8 cellular contexts compared by ENCODE assay signal in genomic region chr9:113807173-113808061, GRCh38.
DNase-seq lines count a peak whose midpoint lies in the region; ATAC-seq and TF ChIP-seq lines count a peak whose summit lies in the region.

No MANE protein-coding gene starts in this region.

- DNase-seq in Calu3 (peak; percentile 56), NOMO-1 (lab: John Stamatoyannopoulos, UW; ENCODE audit: unreplicated experiment in 2 of 2) (peak; percentile 43 to 51), head of caudate nucleus (peak in 39 of 42 donors; percentile 25 to 84 (median 61)), posterior vena cava (ENCODE audit: low spot score) (peak; percentile 52)
- DNase-seq in activated naive CD8-positive, alpha-beta T cell treated with anti-CD3 and anti-CD28 coated beads, Interleukin-2, amount 10 ng/mL, durations not matched to agents 7 days and 5 days, result peak; percentile 37
- DNase-seq in activated T-helper 2 cell treated with anti-CD3 and anti-CD28 coated beads, Interferon-gamma antibody, Interleukin-2, Interleukin-4, amounts not matched to agents 10 μg/mL and 5 μg/mL and 100 μg/mL, durations not matched to agents 14 hours and 24 hours and 36 hours (ENCODE audit: low spot score), result no peak

- BruUV-seq in Calu3 (replicated peaks; lab: Mats Ljungman, UMichigan), result no TSS peak

- POLR2A ChIA-PET in activated naive CD8-positive, alpha-beta T cell treated with anti-CD3 and anti-CD28 coated beads, Interleukin-2, amount 10 ng/mL, durations not matched to agents 7 days and 5 days (lab: Charles Lee), result no interaction called here

- peak; percentile 66 for TF ChIP-seq CTCF in Calu3 (IDR thresholded peaks at IDR 0.05; ENCODE audit: unreplicated experiment)

- peak; percentile 53 for ATAC-seq in HG02642 (IDR thresholded peaks at IDR 0.05; ENCODE audit: poor library complexity, unreplicated experiment)
- no peak for ATAC-seq in activated naive CD8-positive, alpha-beta T cell treated with anti-CD3 and anti-CD28 coated beads, Interleukin-2, amount 10 ng/mL, durations not matched to agents 7 days and 5 days (ENCODE audit: low read depth)
- ATAC-seq in GM21390 (IDR thresholded peaks at IDR 0.05; ENCODE audit: unreplicated experiment), result no peak

- intact Hi-C loops in Calu3 (cut with micrococcal nuclease; ENCODE audit: unreplicated experiment) (loop anchor here (2.0 to 10.0 kb wide), 3 partner anchors 69 to 237 kb away; partner anchors contain the start of gene ZNF618), head of caudate nucleus (cut with DNase I) (loop anchor here (5.0 kb wide), 2 partner anchors 70 to 225 kb away; partner anchors contain the start of gene ZNF618), posterior vena cava (cut with DNase I) (loop anchor here (5.0 kb wide), 2 partner anchors 225 to 550 kb away; no protein-coding TSS in a partner anchor)
- intact Hi-C loops in activated T-helper 2 cell treated with anti-CD3 and anti-CD28 coated beads, Interferon-gamma antibody, Interleukin-2, Interleukin-4, amounts not matched to agents 10 μg/mL and 5 μg/mL and 100 μg/mL, durations not matched to agents 14 hours and 24 hours and 36 hours (cut with micrococcal nuclease), result loop anchor here (2.0 to 10.0 kb wide), 3 partner anchors 69 to 227 kb away; partner anchors contain the start of gene ZNF618

- CTCF ChIA-PET in Calu3 (lab: Charles Lee), result interaction anchor here (0.7 kb wide), 1 partner anchor 240 kb away, joined by 3 read pairs; no protein-coding TSS in a partner anchor

- H3K36me3 Mint-ChIP-seq in Calu3 (ENCODE audit: insufficient read depth, unreplicated experiment), result no peaks in the 10 kb centered on the region
- H3K36me3 Mint-ChIP-seq in activated naive CD8-positive, alpha-beta T cell treated with anti-CD3 and anti-CD28 coated beads, Interleukin-2, amount 10 ng/mL, durations not matched to agents 7 days and 5 days, result no peaks in the 10 kb centered on the region
- no peaks in the 10 kb centered on the region for H3K36me3 Mint-ChIP-seq in activated T-helper 2 cell treated with anti-CD3 and anti-CD28 coated beads, Interferon-gamma antibody, Interleukin-2, Interleukin-4, amounts not matched to agents 10 μg/mL and 5 μg/mL and 100 μg/mL, durations not matched to agents 14 hours and 24 hours and 36 hours (ENCODE audit: low read depth)

- no peak overlapping the region for H3K4me3 Mint-ChIP-seq in Calu3 (ENCODE audit: low read depth, unreplicated experiment)
- no peak overlapping the region for H3K4me3 Mint-ChIP-seq in activated naive CD8-positive, alpha-beta T cell treated with anti-CD3 and anti-CD28 coated beads, Interleukin-2, amount 10 ng/mL, durations not matched to agents 7 days and 5 days
- no peak overlapping the region for H3K4me3 Mint-ChIP-seq in activated T-helper 2 cell treated with anti-CD3 and anti-CD28 coated beads, Interferon-gamma antibody, Interleukin-2, Interleukin-4, amounts not matched to agents 10 μg/mL and 5 μg/mL and 100 μg/mL, durations not matched to agents 14 hours and 24 hours and 36 hours (ENCODE audit: low read depth)

- peaks cover 4% of the 10 kb centered on the region for H3K27me3 Mint-ChIP-seq in Calu3 (ENCODE audit: unreplicated experiment)
- peaks cover 15% of the 10 kb centered on the region for H3K27me3 Mint-ChIP-seq in activated naive CD8-positive, alpha-beta T cell treated with anti-CD3 and anti-CD28 coated beads, Interleukin-2, amount 10 ng/mL, durations not matched to agents 7 days and 5 days
- no peaks in the 10 kb centered on the region for H3K27me3 Mint-ChIP-seq in activated T-helper 2 cell treated with anti-CD3 and anti-CD28 coated beads, Interferon-gamma antibody, Interleukin-2, Interleukin-4, amounts not matched to agents 10 μg/mL and 5 μg/mL and 100 μg/mL, durations not matched to agents 14 hours and 24 hours and 36 hours (ENCODE audit: low read depth)

- H3K27ac Mint-ChIP-seq in Calu3 (ENCODE audit: unreplicated experiment), result no peak overlapping the region
- no peak overlapping the region for H3K27ac Mint-ChIP-seq in activated naive CD8-positive, alpha-beta T cell treated with anti-CD3 and anti-CD28 coated beads, Interleukin-2, amount 10 ng/mL, durations not matched to agents 7 days and 5 days
- H3K27ac Mint-ChIP-seq in activated T-helper 2 cell treated with anti-CD3 and anti-CD28 coated beads, Interferon-gamma antibody, Interleukin-2, Interleukin-4, amounts not matched to agents 10 μg/mL and 5 μg/mL and 100 μg/mL, durations not matched to agents 14 hours and 24 hours and 36 hours, result no peak overlapping the region

- peaks cover 7% of the 10 kb centered on the region for H3K4me1 Mint-ChIP-seq in Calu3 (ENCODE audit: low read depth, unreplicated experiment)
- peaks cover 4% of the 10 kb centered on the region for H3K4me1 Mint-ChIP-seq in activated naive CD8-positive, alpha-beta T cell treated with anti-CD3 and anti-CD28 coated beads, Interleukin-2, amount 10 ng/mL, durations not matched to agents 7 days and 5 days
- H3K4me1 Mint-ChIP-seq in activated T-helper 2 cell treated with anti-CD3 and anti-CD28 coated beads, Interferon-gamma antibody, Interleukin-2, Interleukin-4, amounts not matched to agents 10 μg/mL and 5 μg/mL and 100 μg/mL, durations not matched to agents 14 hours and 24 hours and 36 hours (ENCODE audit: low read depth), result no peaks in the 10 kb centered on the region

- H3K9me3 Mint-ChIP-seq in Calu3 (ENCODE audit: low read depth, unreplicated experiment), result no peaks in the 10 kb centered on the region
- no peaks in the 10 kb centered on the region for H3K9me3 Mint-ChIP-seq in activated naive CD8-positive, alpha-beta T cell treated with anti-CD3 and anti-CD28 coated beads, Interleukin-2, amount 10 ng/mL, durations not matched to agents 7 days and 5 days
- H3K9me3 Mint-ChIP-seq in activated T-helper 2 cell treated with anti-CD3 and anti-CD28 coated beads, Interferon-gamma antibody, Interleukin-2, Interleukin-4, amounts not matched to agents 10 μg/mL and 5 μg/mL and 100 μg/mL, durations not matched to agents 14 hours and 24 hours and 36 hours, result no peaks in the 10 kb centered on the region
